Comparison of ENCODE assay signal across 1 cellular context in genomic region chr7:101094791-101095375, GRCh38.
TF ChIP-seq lines count a peak whose summit lies in the region.

No MANE protein-coding gene starts in this region.

TF ChIP-seq in HepG2, 621 proteins besides CTCF, POLR2A, EP300 and RAD21 (continued from another document):
- TF ChIP-seq THAP9 (CRISPR knock-in tag; IDR thresholded peaks at IDR 0.05; ENCODE audit: borderline replicate concordance) = 0 out of 2 replicates have a peak, but pooled peaks have one; percentile 38
